26 cellular contexts compared by ENCODE assay signal in the genomic region with DNA sequence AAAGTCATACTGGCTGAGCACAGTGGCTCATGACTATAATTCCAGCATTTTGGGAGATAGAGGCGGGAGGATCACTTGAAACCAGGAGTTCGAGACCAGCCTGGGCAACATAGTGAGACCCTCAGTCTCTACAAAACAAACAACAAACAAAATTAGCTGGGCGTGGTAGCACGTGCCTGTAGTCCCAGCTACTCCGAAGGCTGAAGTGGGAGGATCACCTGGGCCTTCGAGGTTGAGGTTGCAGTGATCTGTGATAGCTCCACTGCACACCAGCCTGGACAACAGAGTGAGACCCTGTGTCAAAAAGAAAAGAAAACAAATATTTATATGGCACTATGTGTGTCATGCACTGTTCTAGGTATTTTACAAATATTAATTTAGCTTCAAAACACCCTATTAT.
"Had no signal": no experiment of that assay in that cellular context is flagged by ENCODE, and none has a peak within 500 bp of the region (broad histone marks: within the 10 kb centered on the region; RNA-seq: fewer than 3 reads in every experiment).

No MANE protein-coding gene starts in this region.

- H3K27ac ChIP-seq: brain microvascular endothelial cell, coronary artery, dorsolateral prefrontal cortex had no signal

- H3K9me3 Mint-ChIP-seq: activated CD4-positive, alpha-beta memory T cell treated with anti-CD3 and anti-CD28 coated beads, Interleukin-2, amount 10 ng/mL, durations not matched to agents 7 days and 5 days; activated CD4-positive, alpha-beta T cell treated with anti-CD3 and anti-CD28 coated beads, Interleukin-2, amount 10 ng/mL, durations not matched to agents 7 days and 5 days; activated T-cell treated with anti-CD3 and anti-CD28 coated beads, Interleukin-2, amount 50 U/mL, for 4 hours; activated T-helper 17 cell treated with anti-CD3 and anti-CD28 coated beads, Interleukin-2, amount 50 U/mL, for 72 hours; central memory CD8-positive, alpha-beta T cell; dendritic cell treated with granulocyte-macrophage colony-stimulating factor and Interleukin-4, amounts not matched to agents 40 ng/mL and 50 ng/mL, for 4 days; endodermal cell had no signal

- DNase-seq: activated CD4-positive, alpha-beta memory T cell treated with anti-CD3 and anti-CD28 coated beads, Interleukin-2, amount 10 ng/mL, durations not matched to agents 7 days and 5 days; activated CD4-positive, alpha-beta T cell treated with anti-CD3 and anti-CD28 coated beads for 1 hour; activated CD4-positive, alpha-beta T cell treated with anti-CD3 and anti-CD28 coated beads for 4 hours; activated CD4-positive, alpha-beta T cell treated with anti-CD3 and anti-CD28 coated beads, Interleukin-2, amount 10 ng/mL, durations not matched to agents 7 days and 5 days; activated CD4-positive, alpha-beta T cell treated with anti-CD3 and anti-CD28 coated beads, Interleukin-2, amount 50 U/mL, for 4 hours; activated CD8-positive, alpha-beta memory T cell treated with anti-CD3 and anti-CD28 coated beads for 24 hours; activated effector memory CD4-positive, alpha-beta T cell treated with Interleukin-2 at 50 U/mL for 16 hours; activated gamma-delta T cell treated with Interleukin-2 at 50 U/mL for 16 hours; activated naive CD4-positive, alpha-beta T cell treated with anti-CD3 and anti-CD28 coated beads, Interleukin-2, amount 50 U/mL, for 16 hours; activated naive CD4-positive, alpha-beta T cell treated with Interleukin-2 at 50 U/mL for 16 hours; activated T-cell treated with anti-CD3 and anti-CD28 coated beads, Interleukin-2, amount 50 U/mL, for 4 hours; amniotic stem cell; anterior cingulate cortex; brain microvascular endothelial cell; dorsolateral prefrontal cortex; effector memory CD4-positive, alpha-beta T cell; endodermal cell; foreskin fibroblast; head of caudate nucleus; T-helper 2 cell had no signal

- H3K27ac Mint-ChIP-seq: activated CD4-positive, alpha-beta memory T cell treated with anti-CD3 and anti-CD28 coated beads, Interleukin-2, amount 10 ng/mL, durations not matched to agents 7 days and 5 days; activated CD4-positive, alpha-beta T cell treated with anti-CD3 and anti-CD28 coated beads, Interleukin-2, amount 10 ng/mL, durations not matched to agents 7 days and 5 days; activated naive CD8-positive, alpha-beta T cell; activated T-helper 17 cell treated with anti-CD3 and anti-CD28 coated beads, Interleukin-2, amount 50 U/mL, for 72 hours; dendritic cell treated with granulocyte-macrophage colony-stimulating factor and Interleukin-4, amounts not matched to agents 40 ng/mL and 50 ng/mL, for 4 days; endodermal cell had no signal

- H3K27me3 ChIP-seq: brain microvascular endothelial cell, dorsolateral prefrontal cortex had no signal

- H3K4me3 ChIP-seq: coronary artery, dorsolateral prefrontal cortex had no signal

- H3K27me3 Mint-ChIP-seq: activated CD4-positive, alpha-beta memory T cell treated with anti-CD3 and anti-CD28 coated beads, Interleukin-2, amount 10 ng/mL, durations not matched to agents 7 days and 5 days; activated CD4-positive, alpha-beta T cell treated with anti-CD3 and anti-CD28 coated beads, Interleukin-2, amount 10 ng/mL, durations not matched to agents 7 days and 5 days; activated naive CD8-positive, alpha-beta T cell; activated T-helper 17 cell treated with anti-CD3 and anti-CD28 coated beads, Interleukin-2, amount 50 U/mL, for 72 hours; central memory CD8-positive, alpha-beta T cell; dendritic cell treated with granulocyte-macrophage colony-stimulating factor and Interleukin-4, amounts not matched to agents 40 ng/mL and 50 ng/mL, for 4 days had no signal

- ATAC-seq: activated T-cell treated with anti-CD3 and anti-CD28 coated beads, Interleukin-2, amount 50 U/mL, for 4 hours; activated T-helper 17 cell treated with anti-CD3 and anti-CD28 coated beads, Interleukin-2, amount 50 U/mL, for 72 hours; esophagus mucosa had no signal

- H3K4me1 Mint-ChIP-seq: activated CD4-positive, alpha-beta memory T cell treated with anti-CD3 and anti-CD28 coated beads, Interleukin-2, amount 10 ng/mL, durations not matched to agents 7 days and 5 days; activated T-helper 17 cell treated with anti-CD3 and anti-CD28 coated beads, Interleukin-2, amount 50 U/mL, for 72 hours; central memory CD8-positive, alpha-beta T cell had no signal

- H3K4me3 Mint-ChIP-seq: activated CD4-positive, alpha-beta memory T cell treated with anti-CD3 and anti-CD28 coated beads, Interleukin-2, amount 10 ng/mL, durations not matched to agents 7 days and 5 days; activated CD4-positive, alpha-beta T cell treated with anti-CD3 and anti-CD28 coated beads, Interleukin-2, amount 10 ng/mL, durations not matched to agents 7 days and 5 days; activated naive CD8-positive, alpha-beta T cell; activated T-cell treated with anti-CD3 and anti-CD28 coated beads, Interleukin-2, amount 50 U/mL, for 4 hours; activated T-helper 17 cell treated with anti-CD3 and anti-CD28 coated beads, Interleukin-2, amount 50 U/mL, for 72 hours; central memory CD8-positive, alpha-beta T cell; dendritic cell treated with granulocyte-macrophage colony-stimulating factor and Interleukin-4, amounts not matched to agents 40 ng/mL and 50 ng/mL, for 4 days; endodermal cell had no signal
